Comparison of ENCODE assay signal across 14 cellular contexts in genomic region chr2:53600835-53601234, GRCh38.
DNase-seq lines count a peak whose midpoint lies in the region; ATAC-seq and TF ChIP-seq lines count a peak whose summit lies in the region.
"Had no signal": no experiment of that assay in that cellular context is flagged by ENCODE, and none has a peak within 500 bp of the region (broad histone marks: within the 10 kb centered on the region; RNA-seq: fewer than 3 reads in every experiment).

No MANE protein-coding gene starts in this region.

- H3K9me3 ChIP-seq in left lung = no peaks in the 10 kb centered on the region
- H3K9me3 ChIP-seq: body of pancreas had no signal

- no peak overlapping the region for H3K4me3 Mint-ChIP-seq in activated T-cell treated with anti-CD3 and anti-CD28 coated beads, Interleukin-2, amount 50 U/mL, for 72 hours
- no peak overlapping the region for H3K4me3 Mint-ChIP-seq in osteocyte (ENCODE audit: unreplicated experiment)
- H3K4me3 Mint-ChIP-seq: CD4-positive, CD25-positive, alpha-beta regulatory T cell had no signal

- no peaks in the 10 kb centered on the region for H3K27me3 ChIP-seq in left lung
- H3K27me3 ChIP-seq: body of pancreas had no signal

- H3K36me3 ChIP-seq in left lung = no peaks in the 10 kb centered on the region
- H3K36me3 ChIP-seq: WERI-Rb-1 had no signal

- no peaks in the 10 kb centered on the region for H3K4me1 ChIP-seq in left lung
- H3K4me1 ChIP-seq: body of pancreas had no signal

- ATAC-seq in left lung = peak; percentile 88
- no peak for ATAC-seq in activated T-cell treated with anti-CD3 and anti-CD28 coated beads, Interleukin-2, amount 50 U/mL, for 72 hours (replicated peaks in 1 of 2)
- no peak for ATAC-seq in esophagus mucosa
- ATAC-seq: body of pancreas had no signal

- DNase-seq in DMS79 (lab: John Stamatoyannopoulos, UW) (peak; percentile 82), NCI-H2029 treated with DMSO at 0.1 percent for 48 hours (lab: John Stamatoyannopoulos, UW) (peak; percentile 49), SHP77 (lab: John Stamatoyannopoulos, UW) (peak; percentile 85 to 91), left lung (peak in 1 of 2 donors; percentile 46), SW 1271 (lab: John Stamatoyannopoulos, UW) (no peak), osteocyte (ENCODE audit: extremely low spot score, unreplicated experiment) (no peak)
- no peak for DNase-seq in activated T-cell treated with anti-CD3 and anti-CD28 coated beads, Interleukin-2, amount 50 U/mL, for 72 hours
- DNase-seq: CD4-positive, CD25-positive, alpha-beta regulatory T cell; GOT3; NCI-H187; WERI-Rb-1 had no signal

- H3K4me3 ChIP-seq in left lung = no peak overlapping the region
- H3K4me3 ChIP-seq: body of pancreas had no signal

- no peaks in the 10 kb centered on the region for H3K27me3 Mint-ChIP-seq in activated T-cell treated with anti-CD3 and anti-CD28 coated beads, Interleukin-2, amount 50 U/mL, for 72 hours (ENCODE audit: low read depth)
- peaks cover 40% of the 10 kb centered on the region for H3K27me3 Mint-ChIP-seq in osteocyte (ENCODE audit: unreplicated experiment)
- H3K27me3 Mint-ChIP-seq: progenitor cell of endocrine pancreas had no signal

- H3K36me3 Mint-ChIP-seq in activated T-cell treated with anti-CD3 and anti-CD28 coated beads, Interleukin-2, amount 50 U/mL, for 72 hours (ENCODE audit: insufficient read depth in 2 of 2) = no peaks in the 10 kb centered on the region
- H3K36me3 Mint-ChIP-seq in osteocyte (ENCODE audit: unreplicated experiment) = no peaks in the 10 kb centered on the region
- H3K36me3 Mint-ChIP-seq: CD4-positive, CD25-positive, alpha-beta regulatory T cell had no signal

- H3K4me1 Mint-ChIP-seq in activated T-cell treated with anti-CD3 and anti-CD28 coated beads, Interleukin-2, amount 50 U/mL, for 72 hours (ENCODE audit: low read depth) = no peaks in the 10 kb centered on the region
- H3K4me1 Mint-ChIP-seq in osteocyte (ENCODE audit: unreplicated experiment) = no peaks in the 10 kb centered on the region
- H3K4me1 Mint-ChIP-seq: CD4-positive, CD25-positive, alpha-beta regulatory T cell had no signal

- intact Hi-C loops in left lung (cut with DNase I) = no loop called here

- H3K27ac Mint-ChIP-seq in activated T-cell treated with anti-CD3 and anti-CD28 coated beads, Interleukin-2, amount 50 U/mL, for 72 hours = no peak overlapping the region
- H3K27ac Mint-ChIP-seq in osteocyte (ENCODE audit: unreplicated experiment) = no peak overlapping the region
- H3K27ac Mint-ChIP-seq: progenitor cell of endocrine pancreas had no signal

- no peak for TF ChIP-seq CTCF in left lung (IDR thresholded peaks at IDR 0.05)
- TF ChIP-seq CTCF in osteocyte (IDR thresholded peaks at IDR 0.05) = no peak

- peaks cover 0 to 2% of the 10 kb centered on the region in 2 donors for H3K9me3 Mint-ChIP-seq in activated T-cell treated with anti-CD3 and anti-CD28 coated beads, Interleukin-2, amount 50 U/mL, for 72 hours
- no peaks in the 10 kb centered on the region for H3K9me3 Mint-ChIP-seq in osteocyte (ENCODE audit: unreplicated experiment)

- H3K27ac ChIP-seq in left lung = no peak overlapping the region
- H3K27ac ChIP-seq: body of pancreas, WERI-Rb-1 had no signal

Comparison
In these comparisons a context has a peak if more than half of its experiments do, and no peak if none do; other contexts are left out.
1. DNase-seq: peak in DMS79 (single experiment), NCI-H2029 treated with DMSO at 0.1 percent for 48 hours (single experiment) and SHP77 (2 of 2); none in SW 1271 (0 of 2), activated T-cell treated with anti-CD3 and anti-CD28 coated beads, Interleukin-2, amount 50 U/mL, for 72 hours (0 of 2) and osteocyte (single experiment).